ENCODE assay signal across 38 cellular contexts in the genomic region with DNA sequence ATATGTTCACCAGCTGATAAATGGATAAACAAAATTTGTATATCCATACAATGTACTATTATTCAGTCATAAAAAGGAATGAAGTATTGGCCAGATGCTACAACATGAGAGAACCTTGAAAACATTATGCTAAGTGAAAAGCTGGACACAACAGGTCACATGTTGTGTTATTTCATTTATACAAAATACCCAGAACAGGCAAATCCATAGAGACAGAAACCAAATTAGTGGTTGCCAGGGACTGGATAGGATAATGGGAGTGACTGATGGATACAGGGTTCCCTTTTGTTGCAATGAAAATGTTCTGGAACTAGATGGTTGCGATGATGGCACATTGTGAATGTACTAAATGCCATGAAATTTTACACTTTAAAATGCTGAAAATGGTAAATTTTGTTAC. TPM values are rescaled to one million over a fixed set of nuclear protein-coding genes. Genes with fewer than 3 reads are reported as not detected.
"Had no signal": no experiment of that assay in that cellular context is flagged by ENCODE, and none has a peak within 500 bp of the region (broad histone marks: within the 10 kb centered on the region; RNA-seq: fewer than 3 reads in every experiment).

No MANE protein-coding gene starts in this region.

- H3K27me3 Mint-ChIP-seq: activated naive CD8-positive, alpha-beta T cell treated with anti-CD3 and anti-CD28 coated beads, Interleukin-2, amount 50 U/mL, for 24 hours had no signal

- H3K4me3 Mint-ChIP-seq: activated CD4-positive, alpha-beta memory T cell treated with anti-CD3 and anti-CD28 coated beads for 36 hours; activated CD4-positive, alpha-beta T cell treated with anti-CD3 and anti-CD28 coated beads for 36 hours; activated CD4-positive, alpha-beta T cell treated with anti-CD3 and anti-CD28 coated beads, Interleukin-2, amount 10 ng/mL, durations not matched to agents 24 days and 14 days; activated CD8-positive, alpha-beta memory T cell treated with anti-CD3 and anti-CD28 coated beads, Interleukin-2, amount 10 ng/mL, durations not matched to agents 7 days and 5 days; activated CD8-positive, alpha-beta T cell treated with anti-CD3 and anti-CD28 coated beads, Interleukin-2, amount 10 ng/mL, durations not matched to agents 7 days and 5 days; activated naive CD4-positive, alpha-beta T cell treated with anti-CD3 and anti-CD28 coated beads for 36 hours; activated naive CD4-positive, alpha-beta T cell treated with anti-CD3 and anti-CD28 coated beads, Interleukin-2, amount 50 U/mL, for 24 hours; activated naive CD8-positive, alpha-beta T cell treated with anti-CD3 and anti-CD28 coated beads for 36 hours; activated naive CD8-positive, alpha-beta T cell treated with anti-CD3 and anti-CD28 coated beads, Interleukin-2, amount 50 U/mL, for 24 hours; activated T-helper 1 cell treated with anti-CD3 and anti-CD28 coated beads, Interleukin-12 subunit alpha, Interleukin-12 subunit beta, Interleukin-2, Interleukin-4 antibody, amounts not matched to agents 30 ng/mL and 10 ng/mL and 1 ng/mL, durations not matched to agents 14 hours and 24 hours and 36 hours; effector memory CD8-positive, alpha-beta T cell; T-cell; T-helper 1 cell treated with Interleukin-12 subunit alpha and Interleukin-12 subunit beta and Interleukin-4 antibody, amounts not matched to agents 30 μg/mL and 1 μg/mL, for 36 hours; T-helper 2 cell treated with Interferon-gamma antibody and Interleukin-4, amounts not matched to agents 5 μg/mL and 100 μg/mL, for 36 hours had no signal

- H3K36me3 Mint-ChIP-seq: activated naive CD4-positive, alpha-beta T cell treated with anti-CD3 and anti-CD28 coated beads, Interleukin-2, amount 50 U/mL, for 24 hours; activated naive CD8-positive, alpha-beta T cell treated with anti-CD3 and anti-CD28 coated beads for 36 hours; T-cell had no signal

- H3K36me3 ChIP-seq: adrenal gland, esophagus muscularis mucosa, gastroesophageal sphincter had no signal

- ATAC-seq: activated CD4-positive, alpha-beta T cell treated with anti-CD3 and anti-CD28 coated beads for 36 hours; activated CD8-positive, alpha-beta memory T cell treated with anti-CD3 and anti-CD28 coated beads, Interleukin-2, amount 10 ng/mL, durations not matched to agents 7 days and 5 days; activated CD8-positive, alpha-beta T cell treated with anti-CD3 and anti-CD28 coated beads, Interleukin-2, amount 10 ng/mL, durations not matched to agents 7 days and 5 days; activated naive CD8-positive, alpha-beta T cell treated with anti-CD3 and anti-CD28 coated beads, Interleukin-2, amount 50 U/mL, for 24 hours; body of pancreas; effector memory CD8-positive, alpha-beta T cell; foreskin keratinocyte; gastroesophageal sphincter; T-cell had no signal

- FAIRE-seq: colon had no signal

- H3K27ac ChIP-seq: adrenal gland, body of pancreas, esophagus muscularis mucosa, foreskin keratinocyte, gastroesophageal sphincter had no signal

- DNase-seq: activated CD4-positive, alpha-beta memory T cell treated with anti-CD3 and anti-CD28 coated beads for 36 hours; activated CD4-positive, alpha-beta T cell treated with anti-CD3 and anti-CD28 coated beads for 36 hours; activated CD4-positive, alpha-beta T cell treated with anti-CD3 and anti-CD28 coated beads, Interleukin-2, amount 10 ng/mL, durations not matched to agents 24 days and 14 days; activated CD4-positive, CD25-positive, alpha-beta regulatory T cell; activated CD4-positive, CD25-positive, alpha-beta regulatory T cell treated with anti-CD3 and anti-CD28 coated beads, Interleukin-2, amount 50 U/mL, for 72 hours; activated CD8-positive, alpha-beta memory T cell treated with anti-CD3 and anti-CD28 coated beads, Interleukin-2, amount 10 ng/mL, durations not matched to agents 7 days and 5 days; activated CD8-positive, alpha-beta memory T cell treated with anti-CD3 and anti-CD28 coated beads, Interleukin-2, amount 50 U/mL, for 4 hours; activated CD8-positive, alpha-beta T cell treated with anti-CD3 and anti-CD28 coated beads, Interleukin-2, amount 10 ng/mL, durations not matched to agents 7 days and 5 days; activated effector memory CD4-positive, alpha-beta T cell treated with anti-CD3 and anti-CD28 coated beads, Interleukin-2, amount 50 U/mL, for 16 hours; activated naive CD4-positive, alpha-beta T cell treated with anti-CD3 and anti-CD28 coated beads for 36 hours; activated naive CD8-positive, alpha-beta T cell treated with anti-CD3 and anti-CD28 coated beads for 36 hours; activated naive CD8-positive, alpha-beta T cell treated with anti-CD3 and anti-CD28 coated beads, Interleukin-2, amount 50 U/mL, for 24 hours; activated T-cell treated with anti-CD3 and anti-CD28 coated beads, Interleukin-2, amount 50 U/mL, for 1 hour; activated T-cell treated with anti-CD3 and anti-CD28 coated beads, Interleukin-2, amount 50 U/mL, for 48 hours; amygdala; aorta; body of pancreas; caudate nucleus; cortex of kidney; dermis blood vessel endothelial cell; effector CD4-positive, alpha-beta T cell; effector memory CD8-positive, alpha-beta T cell; erythroblast; foreskin keratinocyte; head of caudate nucleus; T-cell; T1000 had no signal

- H3K4me1 ChIP-seq: adrenal gland, body of pancreas, esophagus muscularis mucosa, foreskin keratinocyte, gastroesophageal sphincter had no signal

- H3K9me3 ChIP-seq: adrenal gland had no signal

- H3K27me3 ChIP-seq: adrenal gland, body of pancreas, esophagus muscularis mucosa, gastroesophageal sphincter had no signal

- H3K4me1 Mint-ChIP-seq: activated CD4-positive, alpha-beta T cell treated with anti-CD3 and anti-CD28 coated beads for 36 hours; activated CD4-positive, alpha-beta T cell treated with anti-CD3 and anti-CD28 coated beads, Interleukin-2, amount 10 ng/mL, durations not matched to agents 24 days and 14 days; activated naive CD4-positive, alpha-beta T cell treated with anti-CD3 and anti-CD28 coated beads, Interleukin-2, amount 50 U/mL, for 24 hours; activated naive CD8-positive, alpha-beta T cell treated with anti-CD3 and anti-CD28 coated beads, Interleukin-2, amount 50 U/mL, for 24 hours; T-cell had no signal

- H3K4me3 ChIP-seq: adrenal gland, body of pancreas, esophagus muscularis mucosa, gastroesophageal sphincter had no signal

- H3K9me3 Mint-ChIP-seq: activated CD4-positive, alpha-beta T cell treated with anti-CD3 and anti-CD28 coated beads, Interleukin-2, amount 10 ng/mL, durations not matched to agents 24 days and 14 days; activated naive CD4-positive, alpha-beta T cell treated with anti-CD3 and anti-CD28 coated beads, Interleukin-2, amount 50 U/mL, for 24 hours; activated naive CD8-positive, alpha-beta T cell treated with anti-CD3 and anti-CD28 coated beads for 36 hours; activated naive CD8-positive, alpha-beta T cell treated with anti-CD3 and anti-CD28 coated beads, Interleukin-2, amount 50 U/mL, for 24 hours; activated T-helper 1 cell treated with anti-CD3 and anti-CD28 coated beads, Interleukin-12 subunit alpha, Interleukin-12 subunit beta, Interleukin-2, Interleukin-4 antibody, amounts not matched to agents 30 ng/mL and 10 ng/mL and 1 ng/mL, durations not matched to agents 14 hours and 24 hours and 36 hours; effector memory CD8-positive, alpha-beta T cell; T-cell; T-helper 1 cell treated with Interleukin-12 subunit alpha and Interleukin-12 subunit beta and Interleukin-4 antibody, amounts not matched to agents 30 μg/mL and 1 μg/mL, for 36 hours; T-helper 2 cell treated with Interferon-gamma antibody and Interleukin-4, amounts not matched to agents 5 μg/mL and 100 μg/mL, for 36 hours had no signal

- H3K27ac Mint-ChIP-seq: activated CD4-positive, alpha-beta memory T cell treated with anti-CD3 and anti-CD28 coated beads for 36 hours; activated CD4-positive, alpha-beta T cell treated with anti-CD3 and anti-CD28 coated beads for 36 hours; activated CD4-positive, alpha-beta T cell treated with anti-CD3 and anti-CD28 coated beads, Interleukin-2, amount 10 ng/mL, durations not matched to agents 24 days and 14 days; activated CD8-positive, alpha-beta memory T cell treated with anti-CD3 and anti-CD28 coated beads, Interleukin-2, amount 10 ng/mL, durations not matched to agents 7 days and 5 days; activated CD8-positive, alpha-beta T cell treated with anti-CD3 and anti-CD28 coated beads, Interleukin-2, amount 10 ng/mL, durations not matched to agents 7 days and 5 days; activated naive CD4-positive, alpha-beta T cell treated with anti-CD3 and anti-CD28 coated beads for 36 hours; activated naive CD4-positive, alpha-beta T cell treated with anti-CD3 and anti-CD28 coated beads, Interleukin-2, amount 50 U/mL, for 24 hours; activated naive CD8-positive, alpha-beta T cell treated with anti-CD3 and anti-CD28 coated beads for 36 hours; activated naive CD8-positive, alpha-beta T cell treated with anti-CD3 and anti-CD28 coated beads, Interleukin-2, amount 50 U/mL, for 24 hours; activated T-helper 1 cell treated with anti-CD3 and anti-CD28 coated beads, Interleukin-12 subunit alpha, Interleukin-12 subunit beta, Interleukin-2, Interleukin-4 antibody, amounts not matched to agents 30 ng/mL and 10 ng/mL and 1 ng/mL, durations not matched to agents 14 hours and 24 hours and 36 hours; activated T-helper 2 cell treated with anti-CD3 and anti-CD28 coated beads, Interferon-gamma antibody, Interleukin-2, Interleukin-4, amounts not matched to agents 10 μg/mL and 5 μg/mL and 100 μg/mL, durations not matched to agents 14 hours and 24 hours and 36 hours; effector memory CD8-positive, alpha-beta T cell; T-cell; T-helper 1 cell treated with Interleukin-12 subunit alpha and Interleukin-12 subunit beta and Interleukin-4 antibody, amounts not matched to agents 30 μg/mL and 1 μg/mL, for 36 hours; T-helper 2 cell treated with Interferon-gamma antibody and Interleukin-4, amounts not matched to agents 5 μg/mL and 100 μg/mL, for 36 hours had no signal

RNA-seq across cellular contexts. Expression of gene PCARE, which starts 10.2 kb away (rescaled TPM):
- total RNA-seq: activated CD4-positive, alpha-beta memory T cell treated with anti-CD3 and anti-CD28 coated beads for 36 hours; activated CD4-positive, alpha-beta T cell treated with anti-CD3 and anti-CD28 coated beads for 36 hours; activated CD4-positive, alpha-beta T cell treated with anti-CD3 and anti-CD28 coated beads, Interleukin-2, amount 10 ng/mL, durations not matched to agents 24 days and 14 days; activated CD8-positive, alpha-beta memory T cell treated with anti-CD3 and anti-CD28 coated beads for 36 hours; activated CD8-positive, alpha-beta memory T cell treated with anti-CD3 and anti-CD28 coated beads, Interleukin-2, amount 10 ng/mL, durations not matched to agents 7 days and 5 days; activated CD8-positive, alpha-beta T cell treated with anti-CD3 and anti-CD28 coated beads, Interleukin-2, amount 10 ng/mL, durations not matched to agents 7 days and 5 days; activated naive CD4-positive, alpha-beta T cell treated with anti-CD3 and anti-CD28 coated beads for 36 hours; activated naive CD8-positive, alpha-beta T cell treated with anti-CD3 and anti-CD28 coated beads for 36 hours; activated T-helper 1 cell treated with anti-CD3 and anti-CD28 coated beads, Interleukin-12 subunit alpha, Interleukin-12 subunit beta, Interleukin-2, Interleukin-4 antibody, amounts not matched to agents 30 ng/mL and 10 ng/mL and 1 ng/mL, durations not matched to agents 14 hours and 24 hours and 36 hours; activated T-helper 2 cell treated with anti-CD3 and anti-CD28 coated beads, Interferon-gamma antibody, Interleukin-2, Interleukin-4, amounts not matched to agents 10 μg/mL and 5 μg/mL and 100 μg/mL, durations not matched to agents 14 hours and 24 hours and 36 hours; aorta; body of pancreas; chondrocyte; dermis blood vessel endothelial cell; esophagus muscularis mucosa; foreskin keratinocyte; T-cell had no signal
- polyA plus RNA-seq: foreskin keratinocyte had no signal
